In the genomic region with DNA sequence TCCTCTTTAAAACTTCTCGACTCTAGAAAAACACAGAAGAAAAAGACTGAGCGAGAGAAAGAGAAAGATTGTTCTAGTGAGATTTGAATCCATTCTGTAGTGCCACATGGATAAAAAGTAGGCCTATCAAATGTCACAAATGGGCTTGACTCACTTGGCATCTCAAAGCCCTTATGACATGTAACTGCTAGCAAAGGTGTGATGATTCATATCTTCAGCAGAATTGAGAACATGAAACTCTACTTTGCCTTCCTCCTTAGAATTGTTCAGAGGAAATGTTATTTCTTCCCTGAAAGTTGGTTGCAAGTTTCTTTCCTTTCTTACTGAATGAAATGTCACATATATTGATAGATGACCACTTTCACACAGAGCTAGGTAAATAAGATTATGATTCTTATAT, we compare ENCODE assay signal across 13 cellular contexts. TPM values are rescaled to one million over a fixed set of nuclear protein-coding genes. Genes with fewer than 3 reads are reported as not detected.
DNase-seq lines count a peak whose midpoint lies in the region; ATAC-seq lines count a peak whose summit lies in the region.
"Had no signal": no experiment of that assay in that cellular context is flagged by ENCODE, and none has a peak within 500 bp of the region (broad histone marks: within the 10 kb centered on the region; RNA-seq: fewer than 3 reads in every experiment).

No MANE protein-coding gene starts in this region.

- peaks cover 3% of the 10 kb centered on the region for H3K27me3 Mint-ChIP-seq in T-helper 2 cell treated with Interferon-gamma antibody and Interleukin-4, amounts not matched to agents 5 μg/mL and 100 μg/mL, for 36 hours (ENCODE audit: low read depth)
- no peaks in the 10 kb centered on the region for H3K27me3 Mint-ChIP-seq in naive B cell

- no peaks in the 10 kb centered on the region for H3K9me3 Mint-ChIP-seq in T-helper 2 cell treated with Interferon-gamma antibody and Interleukin-4, amounts not matched to agents 5 μg/mL and 100 μg/mL, for 36 hours
- H3K9me3 Mint-ChIP-seq in naive B cell, result no peaks in the 10 kb centered on the region

- peak; percentile 82 to 83 for ATAC-seq in activated CD4-positive, CD25-positive, alpha-beta regulatory T cell treated with anti-CD3 and anti-CD28 coated beads, Interleukin-2, amount 50 U/mL, for 24 hours
- ATAC-seq in HG02884 (IDR thresholded peaks at IDR 0.05; ENCODE audit: unreplicated experiment) (peak; percentile 59), naive B cell (ENCODE audit: low read depth in 2 of 2) (no peak)

- peaks cover 29% of the 10 kb centered on the region for H3K4me1 Mint-ChIP-seq in T-helper 2 cell treated with Interferon-gamma antibody and Interleukin-4, amounts not matched to agents 5 μg/mL and 100 μg/mL, for 36 hours (ENCODE audit: low read depth)
- H3K4me1 Mint-ChIP-seq in naive B cell, result peaks cover 44 to 77% (median 68%) of the 10 kb centered on the region in 3 donors

- DNase-seq in activated CD4-positive, CD25-positive, alpha-beta regulatory T cell treated with anti-CD3 and anti-CD28 coated beads, Interleukin-2, amount 50 U/mL, for 72 hours, result no peak
- no peak for DNase-seq in T-helper 2 cell treated with Interferon-gamma antibody and Interleukin-4, amounts not matched to agents 5 μg/mL and 100 μg/mL, for 36 hours (ENCODE audit: low spot score)
- no peak for DNase-seq in naive B cell
- no peak for DNase-seq in SIG-M5 treated with dmso at 0.1 percent for 504 hours (lab: John Stamatoyannopoulos, UW; ENCODE audit: unreplicated experiment)
- no peak for DNase-seq in NCI-H526 (lab: John Stamatoyannopoulos, UW)
- no peak for DNase-seq in cerebellum (ENCODE audit: low spot score)
- DNase-seq: activated CD8-positive, alpha-beta memory T cell treated with anti-CD3 and anti-CD28 coated beads, Interleukin-2, amount 50 U/mL, for 48 hours; NCI-H1436 treated with DMSO at 0.1 percent for 48 hours; NK-92 treated with Interleukin-12 subunit alpha and Interleukin-12 subunit beta, amount 100 ng/mL, for 24 hours; stimulated activated CD4-positive, alpha-beta T cell treated with anti-CD3 and anti-CD28 coated beads, Interleukin-2, amount 100 ng/mL, for 48 hours had no signal

- peaks cover 2% of the 10 kb centered on the region for H3K36me3 Mint-ChIP-seq in T-helper 2 cell treated with Interferon-gamma antibody and Interleukin-4, amounts not matched to agents 5 μg/mL and 100 μg/mL, for 36 hours (ENCODE audit: low read depth)
- peaks cover 0 to 4% of the 10 kb centered on the region in 2 donors for H3K36me3 Mint-ChIP-seq in naive B cell

- peak overlapping the region; percentile 79 for H3K27ac Mint-ChIP-seq in T-helper 2 cell treated with Interferon-gamma antibody and Interleukin-4, amounts not matched to agents 5 μg/mL and 100 μg/mL, for 36 hours
- peak overlapping the region in 4 of 6 donors; percentile 7 to 79 (median 36) for H3K27ac Mint-ChIP-seq in naive B cell
- H3K27ac Mint-ChIP-seq: progenitor cell of endocrine pancreas had no signal

- H3K4me3 Mint-ChIP-seq in T-helper 2 cell treated with Interferon-gamma antibody and Interleukin-4, amounts not matched to agents 5 μg/mL and 100 μg/mL, for 36 hours, result peak overlapping the region; percentile 48
- H3K4me3 Mint-ChIP-seq in naive B cell, result peak overlapping the region in 4 of 8 donors; percentile 17 to 61 (median 22)

RNA-seq across cellular contexts. Expression of a gene that starts 40.4 kb away (rescaled TPM):
- 100 to 1,000 TPM in 5 of 6 donors, 10 to 100 TPM in 1; 89.6 to 177 (median 134) TPM for polyA plus RNA-seq in naive B cell (ENCODE audit: low read depth in 6 of 6)
- 26.0 TPM for total RNA-seq in cerebellum

Comparison
In these comparisons a context has a peak if more than half of its experiments do, and no peak if none do; other contexts are left out.
1. ATAC-seq: peak in activated CD4-positive, CD25-positive, alpha-beta regulatory T cell treated with anti-CD3 and anti-CD28 coated beads, Interleukin-2, amount 50 U/mL, for 24 hours (2 of 2) and HG02884 (single experiment); none in naive B cell (0 of 2).